ENCODE assay signal across 12 cellular contexts in the genomic region with DNA sequence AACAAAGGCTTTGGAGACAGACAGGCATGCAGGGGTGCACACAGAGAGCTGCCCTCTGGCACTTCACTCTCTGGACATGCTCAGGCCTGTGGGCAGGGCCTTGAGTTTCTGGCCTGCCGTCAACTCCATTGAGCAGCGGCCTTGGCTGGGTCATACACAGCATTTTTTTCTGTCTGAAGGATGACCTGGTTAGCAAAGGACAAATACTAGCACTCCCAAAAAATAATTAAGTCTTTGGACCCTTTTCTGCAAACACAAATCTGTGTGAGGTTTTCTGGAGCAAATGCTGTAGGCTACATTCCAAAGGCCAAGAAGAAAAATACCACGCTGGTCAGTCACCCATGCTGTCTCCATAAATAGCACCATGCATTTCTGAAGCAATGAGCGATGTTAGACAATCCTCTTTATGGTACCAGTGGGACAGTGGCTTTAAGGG.
DNase-seq lines count a peak whose midpoint lies in the region; ATAC-seq and TF ChIP-seq lines count a peak whose summit lies in the region.
"Had no signal": no experiment of that assay in that cellular context is flagged by ENCODE, and none has a peak within 500 bp of the region (broad histone marks: within the 10 kb centered on the region; RNA-seq: fewer than 3 reads in every experiment).

No MANE protein-coding gene starts in this region.

- H3K4me1 ChIP-seq in left ventricle myocardium inferior (peaks cover 46% of the 10 kb centered on the region), psoas muscle (no peaks in the 10 kb centered on the region), hepatocyte (ENCODE audit: insufficient read depth) (peaks cover 9% of the 10 kb centered on the region)

- peak; percentile 75 for DNase-seq in GM03348 (ENCODE audit: low spot score)
- peak; percentile 61 for DNase-seq in MCF 10A (ENCODE audit: unreplicated experiment)
- DNase-seq in left ventricle myocardium inferior: peak; percentile 25
- DNase-seq in psoas muscle: peak; percentile 43 to 53
- DNase-seq in hepatocyte (ENCODE audit: low spot score): no peak
- no peak for DNase-seq in NAMALWA (ENCODE audit: low spot score)
- DNase-seq in NCI-H345 treated with DMSO at 0.1 percent for 48 hours (lab: John Stamatoyannopoulos, UW; ENCODE audit: unreplicated experiment): no peak
- DNase-seq: activated naive CD4-positive, alpha-beta T cell; NCI-H446 treated with DMSO at 0.1 percent for 48 hours; occipital lobe; T-helper 9 cell had no signal

- BruUV-seq in MCF 10A (replicated peaks; lab: Mats Ljungman, UMichigan): no TSS peak

- H3K79me2 ChIP-seq in hepatocyte: no peaks in the 10 kb centered on the region

- peak overlapping the region; percentile 45 for H3K27ac ChIP-seq in left ventricle myocardium inferior (replicated peaks)
- no peak overlapping the region for H3K27ac ChIP-seq in psoas muscle
- no peak overlapping the region for H3K27ac ChIP-seq in hepatocyte

- H3K36me3 ChIP-seq in left ventricle myocardium inferior (no peaks in the 10 kb centered on the region), psoas muscle (ENCODE audit: insufficient read depth in 1 of 2, low read depth in 1 of 2) (no peaks in the 10 kb centered on the region), hepatocyte (replicated peaks; ENCODE audit: insufficient read depth, low read depth) (no peaks in the 10 kb centered on the region)

- no peaks in the 10 kb centered on the region for H3K9me2 ChIP-seq in hepatocyte (replicated peaks; ENCODE audit: insufficient read depth)

- no peak for TF ChIP-seq CTCF in MCF 10A (IDR thresholded peaks at IDR 0.05; ENCODE audit: unreplicated experiment)
- no peak for TF ChIP-seq CTCF in left ventricle myocardium inferior (IDR thresholded peaks at IDR 0.05; ENCODE audit: borderline replicate concordance)
- no peak for TF ChIP-seq CTCF in psoas muscle (IDR thresholded peaks at IDR 0.05)
- TF ChIP-seq CTCF in hepatocyte (IDR thresholded peaks at IDR 0.05; ENCODE audit: poor library complexity): no peak

- no peak overlapping the region for H3K4me3 Mint-ChIP-seq in MCF 10A (ENCODE audit: unreplicated experiment)

- H3K4me1 Mint-ChIP-seq in MCF 10A (ENCODE audit: insufficient read depth, unreplicated experiment): peaks cover 32% of the 10 kb centered on the region

- WGBS in psoas muscle, 3 donors: 70 to 77% (median 75%) methylated on average over 4 of the region's 4 CpGs
- WGBS in hepatocyte (ENCODE audit: low lambda C conversion rate, missing lambda C conversion rate): 88% methylated on average over 4 of the region's 4 CpGs

- CTCF ChIA-PET in MCF 10A (lab: Yijun Ruan, JAX): interaction anchor here (0.6 kb wide), 1 partner anchor 585 kb away, joined by 3 read pairs; no protein-coding TSS in a partner anchor

- peak overlapping the region; percentile 80 for H3K27ac Mint-ChIP-seq in MCF 10A (ENCODE audit: low read depth, unreplicated experiment)

- H3K9me3 ChIP-seq in left ventricle myocardium inferior (replicated peaks) (no peaks in the 10 kb centered on the region), psoas muscle (no peaks in the 10 kb centered on the region), hepatocyte (ENCODE audit: low read depth) (no peaks in the 10 kb centered on the region)

- intact Hi-C loops in MCF 10A (cut with micrococcal nuclease): no loop called here
- intact Hi-C loops in left ventricle myocardium inferior (cut with micrococcal nuclease): no loop called here
- intact Hi-C loops in psoas muscle (cut with DNase I): no loop called here

- no peaks in the 10 kb centered on the region for H3K36me3 Mint-ChIP-seq in MCF 10A (ENCODE audit: insufficient read depth, unreplicated experiment)

- no peak overlapping the region for H3K4me2 ChIP-seq in hepatocyte

- H3K4me3 ChIP-seq in left ventricle myocardium inferior (no peak overlapping the region), psoas muscle (no peak overlapping the region), hepatocyte (no peak overlapping the region)

- no peak overlapping the region for H2AFZ ChIP-seq in hepatocyte

- no peaks in the 10 kb centered on the region for H3K9me3 Mint-ChIP-seq in MCF 10A (ENCODE audit: unreplicated experiment)

- H3K27me3 ChIP-seq in left ventricle myocardium inferior (ENCODE audit: low read depth): no peaks in the 10 kb centered on the region
- no peaks in the 10 kb centered on the region for H3K27me3 ChIP-seq in psoas muscle (ENCODE audit: insufficient read depth in 3 of 3, low read length in 2 of 3)
- no peaks in the 10 kb centered on the region for H3K27me3 ChIP-seq in hepatocyte

- H4K20me1 ChIP-seq in hepatocyte (ENCODE audit: insufficient read depth, poor library complexity, severe bottlenecking): no peaks in the 10 kb centered on the region

- POLR2A ChIA-PET in MCF 10A (lab: Yijun Ruan, JAX): interaction anchor here (0.7 to 1.9 kb wide), 5 partner anchors 50 to 467 kb away, joined by 3 to 6 read pairs (median 4); no protein-coding TSS in a partner anchor

- ATAC-seq in psoas muscle (no peak), HG03175 (IDR thresholded peaks at IDR 0.05; ENCODE audit: unreplicated experiment) (no peak)

- no peaks in the 10 kb centered on the region for H3K27me3 Mint-ChIP-seq in MCF 10A (ENCODE audit: insufficient read depth, unreplicated experiment)

Comparison
In these comparisons a context has a peak if more than half of its experiments do, and no peak if none do; other contexts are left out.
1. DNase-seq: peak in GM03348 (single experiment), MCF 10A (single experiment), left ventricle myocardium inferior (single experiment) and psoas muscle (2 of 2); none in hepatocyte (single experiment), NAMALWA (single experiment) and NCI-H345 treated with DMSO at 0.1 percent for 48 hours (single experiment).